Comparison of ENCODE assay signal across 9 cellular contexts in genomic region chr2:218980800-218981389, GRCh38. TPM values are rescaled to one million over a fixed set of nuclear protein-coding genes. Genes with fewer than 3 reads are reported as not detected.
A peak's percentile ranks its signal among the peaks of the same experiment; 100 is the strongest.
DNase-seq lines count a peak whose midpoint lies in the region; ATAC-seq and TF ChIP-seq lines count a peak whose summit lies in the region.
"Had no signal": no experiment of that assay in that cellular context is flagged by ENCODE, and none has a peak within 500 bp of the region (broad histone marks: within the 10 kb centered on the region; RNA-seq: fewer than 3 reads in every experiment).

No MANE protein-coding gene starts in this region.

- ATAC-seq in right cardiac atrium (peak in 1 of 2 donors; percentile 6), heart right ventricle (no peak), thoracic aorta (ENCODE audit: insufficient number of reproducible peaks, low FRiP score, low read depth) (no peak), HG02884 (IDR thresholded peaks at IDR 0.05; ENCODE audit: unreplicated experiment) (no peak), HG02798 (IDR thresholded peaks at IDR 0.05; ENCODE audit: poor library complexity, unreplicated experiment) (no peak)

- H3K4me1 ChIP-seq in right cardiac atrium (ENCODE audit: control insufficient read depth, insufficient read depth, low read length) (peaks cover 13% of the 10 kb centered on the region), heart right ventricle (peaks cover 10 to 56% (median 42%) of the 10 kb centered on the region in 9 donors), NT2/D1 (ENCODE audit: insufficient read depth, insufficient read length) (peaks cover 22% of the 10 kb centered on the region), thoracic aorta (ENCODE audit: control insufficient read depth in 1 of 2, low read depth in 2 of 2) (peaks cover 20 to 37% of the 10 kb centered on the region in 2 donors)

- H3K27ac ChIP-seq in right cardiac atrium (ENCODE audit: low read length), result no peak overlapping the region
- no peak overlapping the region for H3K27ac ChIP-seq in heart right ventricle
- H3K27ac ChIP-seq in thoracic aorta, result peak overlapping the region in 1 of 2 donors; percentile 34

- H3K27me3 ChIP-seq in right cardiac atrium (ENCODE audit: control insufficient read depth, insufficient read depth) (no peaks in the 10 kb centered on the region), heart right ventricle (peaks cover 39 to 100% (median 98%) of the 10 kb centered on the region in 7 donors), NT2/D1 (ENCODE audit: insufficient read depth, insufficient read length) (peaks cover 91% of the 10 kb centered on the region), thoracic aorta (replicated peaks; ENCODE audit: insufficient read depth) (peaks cover 17% of the 10 kb centered on the region)

- intact Hi-C loops in right cardiac atrium (cut with DNase I), result no loop called here
- intact Hi-C loops in heart right ventricle (cut with DNase I), result no loop called here

- TF ChIP-seq CTCF in heart right ventricle (IDR thresholded peaks at IDR 0.05) (no peak), thoracic aorta (IDR thresholded peaks at IDR 0.05) (no peak)

- WGBS in right cardiac atrium, result 2% methylated on average over 25 of the region's 25 CpGs
- WGBS in heart right ventricle, 2 donors, result 4 to 5% methylated on average over 25 of the region's 25 CpGs

- H3K9me3 ChIP-seq in right cardiac atrium (ENCODE audit: control insufficient read depth, low read length) (no peaks in the 10 kb centered on the region), heart right ventricle (no peaks in the 10 kb centered on the region), NT2/D1 (ENCODE audit: insufficient read depth, low read length) (no peaks in the 10 kb centered on the region), thoracic aorta (no peaks in the 10 kb centered on the region)

- H3K4me3 ChIP-seq in right cardiac atrium (ENCODE audit: low read length) (peak overlapping the region; percentile 8), heart right ventricle (peak overlapping the region in 4 of 10 donors; percentile 13 to 47 (median 43)), NT2/D1 (ENCODE audit: insufficient read length, low read depth) (peak overlapping the region; percentile 22), thoracic aorta (peak overlapping the region; percentile 68)

- H3K36me3 ChIP-seq in heart right ventricle (no peaks in the 10 kb centered on the region), NT2/D1 (ENCODE audit: insufficient read depth, insufficient read length, low read length) (no peaks in the 10 kb centered on the region), thoracic aorta (no peaks in the 10 kb centered on the region)

- no peak overlapping the region for H3K9ac ChIP-seq in NT2/D1 (ENCODE audit: insufficient read length, low read depth)

- DNase-seq in right cardiac atrium (no peak), heart right ventricle (no peak), NT2/D1 (ENCODE audit: low read depth, low spot score) (no peak), epidermal melanocyte (ENCODE audit: insufficient read length, low spot score) (peak; percentile 9), thoracic aorta (ENCODE audit: low spot score) (no peak), GOT3 (lab: John Stamatoyannopoulos, UW) (no peak)

RNA-seq across cellular contexts. Expression of gene FEV, which starts 4.1 kb away (rescaled TPM):
- total RNA-seq in right cardiac atrium (not detected), heart right ventricle (not detected), thoracic aorta (not detected)
- polyA plus RNA-seq in right cardiac atrium (not detected), heart right ventricle (not detected)
- total RNA-seq: urinary bladder had no signal
- polyA plus RNA-seq: urinary bladder had no signal

RNA-seq across cellular contexts. Expression of gene CRYBA2, which starts 12.3 kb away (rescaled TPM):
- not detected for total RNA-seq in right cardiac atrium
- polyA plus RNA-seq in right cardiac atrium, result not detected
- total RNA-seq in heart right ventricle, result not detected
- not detected for polyA plus RNA-seq in heart right ventricle
- total RNA-seq in thoracic aorta, result not detected
- total RNA-seq: urinary bladder had no signal
- polyA plus RNA-seq: urinary bladder had no signal

RNA-seq across cellular contexts. Expression of gene CDK5R2, which starts 21.4 kb away (rescaled TPM):
- total RNA-seq in right cardiac atrium, result not detected
- 0.09 TPM for polyA plus RNA-seq in right cardiac atrium
- total RNA-seq in heart right ventricle, result under 1 TPM in 1 of 10 donors, not detected in 9; 0.09 TPM
- not detected for polyA plus RNA-seq in heart right ventricle
- not detected for total RNA-seq in thoracic aorta
